In the genomic region with DNA sequence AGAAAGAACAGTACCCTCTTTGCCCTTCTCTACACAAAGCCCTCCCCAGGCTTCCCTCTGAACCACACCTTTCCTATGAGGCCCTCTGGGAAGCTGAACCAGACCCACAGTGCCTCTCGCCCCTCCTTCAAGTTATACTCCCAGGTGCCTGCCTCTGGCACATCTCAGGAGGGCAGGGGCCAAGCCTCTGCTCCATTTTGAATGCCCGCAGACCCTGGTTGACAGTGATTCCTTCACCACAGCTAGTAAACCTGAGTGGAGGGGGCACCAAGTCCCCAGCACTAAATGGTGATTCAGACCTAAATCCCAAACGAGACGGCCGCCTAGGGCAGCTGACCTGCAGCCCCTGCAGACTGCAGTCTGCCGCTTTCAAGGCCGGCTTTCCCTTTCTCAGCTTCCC, we compare ENCODE assay signal across 13 cellular contexts.
"Had no signal": no experiment of that assay in that cellular context is flagged by ENCODE, and none has a peak within 500 bp of the region (broad histone marks: within the 10 kb centered on the region; RNA-seq: fewer than 3 reads in every experiment).

No MANE protein-coding gene starts in this region.

- DNase-seq: activated CD4-positive, alpha-beta memory T cell treated with anti-CD3 and anti-CD28 coated beads, Interleukin-2, amount 10 ng/mL, durations not matched to agents 7 days and 5 days; activated CD8-positive, alpha-beta memory T cell treated with anti-CD3 and anti-CD28 coated beads, Interleukin-2, amount 50 U/mL, for 48 hours; activated naive CD4-positive, alpha-beta T cell treated with anti-CD3 and anti-CD28 coated beads, Interleukin-2, amount 10 ng/mL, durations not matched to agents 7 days and 5 days; effector CD4-positive, alpha-beta T cell; kidney glomerular epithelial cell; mucosa of descending colon; naive thymus-derived CD8-positive, alpha-beta T cell; T-cell; T1000 had no signal

- H3K4me3 Mint-ChIP-seq: activated CD4-positive, alpha-beta memory T cell treated with anti-CD3 and anti-CD28 coated beads, Interleukin-2, amount 10 ng/mL, durations not matched to agents 7 days and 5 days; activated naive CD4-positive, alpha-beta T cell treated with anti-CD3 and anti-CD28 coated beads, Interleukin-2, amount 10 ng/mL, durations not matched to agents 7 days and 5 days; activated T-helper 1 cell treated with anti-CD3 and anti-CD28 coated beads, Interleukin-12 subunit alpha, Interleukin-12 subunit beta, Interleukin-2, Interleukin-4 antibody, amounts not matched to agents 30 ng/mL and 10 ng/mL and 1 ng/mL, durations not matched to agents 14 hours and 24 hours and 36 hours; naive thymus-derived CD8-positive, alpha-beta T cell; T-cell; type B pancreatic cell had no signal

- H3K4me3 ChIP-seq: coronary artery, lung, mucosa of descending colon had no signal

- H3K9me3 ChIP-seq: mucosa of descending colon had no signal

- H3K9me3 Mint-ChIP-seq: activated CD4-positive, alpha-beta memory T cell treated with anti-CD3 and anti-CD28 coated beads, Interleukin-2, amount 10 ng/mL, durations not matched to agents 7 days and 5 days; activated naive CD4-positive, alpha-beta T cell treated with anti-CD3 and anti-CD28 coated beads, Interleukin-2, amount 10 ng/mL, durations not matched to agents 7 days and 5 days; activated T-helper 1 cell treated with anti-CD3 and anti-CD28 coated beads, Interleukin-12 subunit alpha, Interleukin-12 subunit beta, Interleukin-2, Interleukin-4 antibody, amounts not matched to agents 30 ng/mL and 10 ng/mL and 1 ng/mL, durations not matched to agents 14 hours and 24 hours and 36 hours; naive thymus-derived CD8-positive, alpha-beta T cell; T-cell; type B pancreatic cell had no signal

- H3K36me3 Mint-ChIP-seq: activated naive CD4-positive, alpha-beta T cell treated with anti-CD3 and anti-CD28 coated beads, Interleukin-2, amount 10 ng/mL, durations not matched to agents 7 days and 5 days; naive thymus-derived CD8-positive, alpha-beta T cell; T-cell; type B pancreatic cell had no signal

- ATAC-seq: mucosa of descending colon; naive thymus-derived CD8-positive, alpha-beta T cell; T-cell had no signal

- H3K4me1 Mint-ChIP-seq: activated CD4-positive, alpha-beta memory T cell treated with anti-CD3 and anti-CD28 coated beads, Interleukin-2, amount 10 ng/mL, durations not matched to agents 7 days and 5 days; activated naive CD4-positive, alpha-beta T cell treated with anti-CD3 and anti-CD28 coated beads, Interleukin-2, amount 10 ng/mL, durations not matched to agents 7 days and 5 days; T-cell had no signal

- H3K27ac Mint-ChIP-seq: activated CD4-positive, alpha-beta memory T cell treated with anti-CD3 and anti-CD28 coated beads, Interleukin-2, amount 10 ng/mL, durations not matched to agents 7 days and 5 days; activated naive CD4-positive, alpha-beta T cell treated with anti-CD3 and anti-CD28 coated beads, Interleukin-2, amount 10 ng/mL, durations not matched to agents 7 days and 5 days; activated T-helper 1 cell treated with anti-CD3 and anti-CD28 coated beads, Interleukin-12 subunit alpha, Interleukin-12 subunit beta, Interleukin-2, Interleukin-4 antibody, amounts not matched to agents 30 ng/mL and 10 ng/mL and 1 ng/mL, durations not matched to agents 14 hours and 24 hours and 36 hours; T-cell; type B pancreatic cell had no signal

- H3K27me3 Mint-ChIP-seq: activated CD4-positive, alpha-beta memory T cell treated with anti-CD3 and anti-CD28 coated beads, Interleukin-2, amount 10 ng/mL, durations not matched to agents 7 days and 5 days; naive thymus-derived CD8-positive, alpha-beta T cell; T-cell had no signal
